ENCODE assay signal across 19 cellular contexts in the genomic region with DNA sequence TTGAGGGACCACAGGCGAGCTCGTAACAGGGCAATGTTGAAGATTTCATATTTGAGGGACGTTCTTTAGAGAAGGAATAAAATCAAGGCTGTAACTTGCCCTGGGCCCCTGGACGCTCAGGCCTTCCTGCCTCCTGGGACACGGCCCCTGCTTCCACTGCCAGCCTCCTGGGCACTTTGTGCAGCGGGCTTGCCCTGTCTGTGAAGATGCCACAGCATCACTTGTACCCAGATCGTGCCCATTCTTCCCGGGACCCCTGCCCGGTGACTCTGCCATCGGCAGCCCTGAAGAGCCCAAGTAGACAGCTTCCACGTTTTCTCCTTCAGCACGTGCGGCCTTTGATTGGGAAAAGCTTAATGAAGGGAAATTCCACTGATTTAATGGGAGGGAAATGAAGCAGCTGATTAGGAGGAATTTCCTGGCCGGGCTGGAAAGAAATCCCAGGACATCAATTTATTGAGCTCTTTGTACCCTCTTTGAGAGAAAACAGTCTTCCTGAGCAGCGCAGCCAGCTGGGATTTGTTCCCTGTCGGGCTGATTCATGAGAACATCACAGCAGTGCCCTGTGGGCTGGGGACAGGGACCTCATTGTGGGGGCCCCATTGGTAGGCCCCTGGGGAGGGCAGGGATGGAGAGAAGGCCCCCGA.
"Had no signal": no experiment of that assay in that cellular context is flagged by ENCODE, and none has a peak within 500 bp of the region (broad histone marks: within the 10 kb centered on the region; RNA-seq: fewer than 3 reads in every experiment).

No MANE protein-coding gene starts in this region.

- H3K9me3 Mint-ChIP-seq: activated CD4-positive, alpha-beta memory T cell treated with anti-CD3 and anti-CD28 coated beads for 36 hours; activated T-helper 1 cell treated with anti-CD3 and anti-CD28 coated beads, Interleukin-12 subunit alpha, Interleukin-12 subunit beta, Interleukin-2, Interleukin-4 antibody, amounts not matched to agents 30 ng/mL and 10 ng/mL and 1 ng/mL, durations not matched to agents 14 hours and 24 hours and 36 hours; dendritic cell treated with granulocyte-macrophage colony-stimulating factor and Interleukin-4, amounts not matched to agents 40 ng/mL and 50 ng/mL, for 4 days; T-helper 2 cell treated with Interferon-gamma antibody and Interleukin-4, amounts not matched to agents 5 μg/mL and 100 μg/mL, for 36 hours; WTC11 had no signal

- H3K4me3 Mint-ChIP-seq: activated CD4-positive, alpha-beta memory T cell treated with anti-CD3 and anti-CD28 coated beads for 36 hours; activated CD4-positive, alpha-beta T cell treated with anti-CD3 and anti-CD28 coated beads for 36 hours; activated naive CD8-positive, alpha-beta T cell; activated T-helper 1 cell treated with anti-CD3 and anti-CD28 coated beads, Interleukin-12 subunit alpha, Interleukin-12 subunit beta, Interleukin-2, Interleukin-4 antibody, amounts not matched to agents 30 ng/mL and 10 ng/mL and 1 ng/mL, durations not matched to agents 14 hours and 24 hours and 36 hours; dendritic cell treated with granulocyte-macrophage colony-stimulating factor and Interleukin-4, amounts not matched to agents 40 ng/mL and 50 ng/mL, for 4 days; stimulated activated memory B cell treated with anti-CD40 and anti-IgM and Interleukin-4, amounts not matched to agents 10 μg/mL and 1 μg/mL and 100 μg/mL, for 72 hours; T-helper 2 cell treated with Interferon-gamma antibody and Interleukin-4, amounts not matched to agents 5 μg/mL and 100 μg/mL, for 36 hours; WTC11 had no signal

- DNase-seq: activated CD4-positive, alpha-beta memory T cell treated with anti-CD3 and anti-CD28 coated beads for 36 hours; activated CD4-positive, alpha-beta T cell treated with anti-CD3 and anti-CD28 coated beads for 36 hours; activated gamma-delta T cell treated with Interleukin-2 at 50 U/mL for 16 hours; activated T-cell treated with anti-CD3 and anti-CD28 coated beads for 4 hours; effector memory CD4-positive, alpha-beta T cell; hippocampal formation; ovary; SK-N-SH; spleen; stimulated activated CD4-positive, alpha-beta T cell treated with anti-CD3 and anti-CD28 coated beads, Interleukin-4, amount 100 ng/mL, for 4 hours; thyroid gland had no signal

- H3K36me3 ChIP-seq: ovary, thyroid gland had no signal

- H3K27ac ChIP-seq: ovary, thyroid gland had no signal

- H3K9me3 ChIP-seq: esophagus muscularis mucosa, ovary, SK-N-SH, spleen, thyroid gland had no signal

- ATAC-seq: activated CD4-positive, alpha-beta T cell treated with anti-CD3 and anti-CD28 coated beads for 36 hours; left lobe of liver; stimulated activated memory B cell treated with anti-CD40 and anti-IgM and Interleukin-4, amounts not matched to agents 10 μg/mL and 1 μg/mL and 100 μg/mL, for 72 hours; WTC11 had no signal

- H3K4me1 Mint-ChIP-seq: activated CD4-positive, alpha-beta T cell treated with anti-CD3 and anti-CD28 coated beads for 36 hours; stimulated activated memory B cell treated with anti-CD40 and anti-IgM and Interleukin-4, amounts not matched to agents 10 μg/mL and 1 μg/mL and 100 μg/mL, for 72 hours had no signal

- H3K27me3 ChIP-seq: esophagus muscularis mucosa, ovary, thyroid gland had no signal

- H3K27ac Mint-ChIP-seq: activated CD4-positive, alpha-beta memory T cell treated with anti-CD3 and anti-CD28 coated beads for 36 hours; activated CD4-positive, alpha-beta T cell treated with anti-CD3 and anti-CD28 coated beads for 36 hours; activated naive CD8-positive, alpha-beta T cell; activated T-helper 1 cell treated with anti-CD3 and anti-CD28 coated beads, Interleukin-12 subunit alpha, Interleukin-12 subunit beta, Interleukin-2, Interleukin-4 antibody, amounts not matched to agents 30 ng/mL and 10 ng/mL and 1 ng/mL, durations not matched to agents 14 hours and 24 hours and 36 hours; dendritic cell treated with granulocyte-macrophage colony-stimulating factor and Interleukin-4, amounts not matched to agents 40 ng/mL and 50 ng/mL, for 4 days; stimulated activated memory B cell treated with anti-CD40 and anti-IgM and Interleukin-4, amounts not matched to agents 10 μg/mL and 1 μg/mL and 100 μg/mL, for 72 hours; T-helper 2 cell treated with Interferon-gamma antibody and Interleukin-4, amounts not matched to agents 5 μg/mL and 100 μg/mL, for 36 hours; WTC11 had no signal

- H3K4me3 ChIP-seq: esophagus muscularis mucosa, ovary, spleen, thyroid gland had no signal

- H3K4me1 ChIP-seq: thyroid gland had no signal

- H3K36me3 Mint-ChIP-seq: activated CD4-positive, alpha-beta memory T cell treated with anti-CD3 and anti-CD28 coated beads for 36 hours; activated naive CD8-positive, alpha-beta T cell; stimulated activated memory B cell treated with anti-CD40 and anti-IgM and Interleukin-4, amounts not matched to agents 10 μg/mL and 1 μg/mL and 100 μg/mL, for 72 hours had no signal
